ENCODE assay signal across 13 cellular contexts in the genomic region with DNA sequence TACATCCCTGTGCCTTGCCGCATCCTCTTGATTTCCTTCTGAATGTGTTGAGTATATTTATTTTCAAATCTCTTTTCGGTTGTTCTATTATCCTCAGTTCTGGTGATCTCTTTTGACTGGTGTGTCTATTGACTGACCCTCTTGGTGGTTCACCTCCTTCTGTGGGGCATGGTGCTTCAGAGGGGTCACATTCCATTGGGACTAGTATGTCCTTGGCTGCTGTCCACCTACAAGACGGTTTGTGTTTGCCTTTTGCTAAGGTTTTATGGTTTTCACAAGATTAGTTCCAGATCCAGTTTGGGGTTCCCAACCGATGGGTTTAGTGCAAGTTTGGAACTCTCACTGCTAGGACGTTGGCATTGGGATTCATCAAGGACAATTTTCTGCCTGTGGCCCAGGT.
DNase-seq lines count a peak whose midpoint lies in the region; ATAC-seq and TF ChIP-seq lines count a peak whose summit lies in the region.
"Had no signal": no experiment of that assay in that cellular context is flagged by ENCODE, and none has a peak within 500 bp of the region (broad histone marks: within the 10 kb centered on the region; RNA-seq: fewer than 3 reads in every experiment).

No MANE protein-coding gene starts in this region.

- H2AK5ac ChIP-seq in IMR-90 (ENCODE audit: low read depth, low read length) = no peak overlapping the region

- TF ChIP-seq RAD21 in IMR-90 (IDR thresholded peaks at IDR 0.05; ENCODE audit: low read length) = no peak

- H2BK120ac ChIP-seq in IMR-90 (ENCODE audit: low read depth, low read length) = no peak overlapping the region

- CTCF ChIA-PET in IMR-90 (lab: Yijun Ruan, JAX) = no interaction called here

- no peak overlapping the region for H4K8ac ChIP-seq in IMR-90 (ENCODE audit: low read depth in 2 of 2, low read length in 2 of 2)

- H3K36me3 ChIP-seq in IMR-90 (ENCODE audit: control insufficient read depth, insufficient read depth, low read length) = peaks cover 17% of the 10 kb centered on the region

- peaks cover 8% of the 10 kb centered on the region; the same call in 1 of the 2 replicates for H4K20me1 ChIP-seq in IMR-90 (ENCODE audit: insufficient read depth, low read length)

- H2AFZ ChIP-seq in IMR-90 (replicated peaks; ENCODE audit: low read length, poor library complexity) = no peak overlapping the region

- BruUV-seq in IMR-90 (replicated peaks; lab: Mats Ljungman, UMichigan) = no TSS peak

- H2BK5ac ChIP-seq in IMR-90 (ENCODE audit: low read depth, low read length, poor library complexity, severe bottlenecking) = no peak overlapping the region

- no peak overlapping the region for H3K9ac ChIP-seq in IMR-90 (ENCODE audit: low read depth, low read length)

- H3K27ac ChIP-seq in IMR-90 (ENCODE audit: insufficient read depth, low read length) = no peak overlapping the region
- H3K27ac ChIP-seq: heart left ventricle, suprapubic skin had no signal

- dilution Hi-C loops in IMR-90 (cut with HindIII; ENCODE audit: low sequenced_read_pairs, unreplicated experiment) = no loop called here

- H3K4me2 ChIP-seq in IMR-90 (ENCODE audit: low read depth, low read length) = no peak overlapping the region

- peaks cover 10% of the 10 kb centered on the region for H3K9me1 ChIP-seq in IMR-90 (ENCODE audit: insufficient read depth, low read length)

- H4K91ac ChIP-seq in IMR-90 (ENCODE audit: insufficient read depth, low read depth, low read length) = no peak overlapping the region

- H4K5ac ChIP-seq in IMR-90 (ENCODE audit: low read depth, low read length) = no peak overlapping the region

- H3K27me3 ChIP-seq in IMR-90 (ENCODE audit: control insufficient read depth, insufficient read depth, low read length) = no peaks in the 10 kb centered on the region
- H3K27me3 ChIP-seq: heart left ventricle, suprapubic skin had no signal

- H2AK9ac ChIP-seq in IMR-90 (replicated peaks; ENCODE audit: low read depth, low read length, poor library complexity) = peak overlapping the region; percentile 67

- H3K4me1 ChIP-seq in IMR-90 (ENCODE audit: control insufficient read depth, insufficient read depth, low read length) = peaks cover 3% of the 10 kb centered on the region; the same call in 1 of the 2 replicates
- H3K4me1 ChIP-seq: suprapubic skin had no signal

- H3K18ac ChIP-seq in IMR-90 (ENCODE audit: low read depth, low read length) = no peak overlapping the region

- in situ Hi-C loops in IMR-90 (cut with MboI; ENCODE audit: low sequenced_read_pairs) = no loop called here

- no peak overlapping the region for H2BK15ac ChIP-seq in IMR-90 (ENCODE audit: low read depth, low read length)

- no peak overlapping the region for H3K56ac ChIP-seq in IMR-90 (ENCODE audit: extremely low read depth, insufficient read depth, low read length)

- intact Hi-C loops in IMR-90 (cut with micrococcal nuclease) = no loop called here

- no peak overlapping the region for H3K23ac ChIP-seq in IMR-90 (ENCODE audit: low read depth, low read length)

- H3K4me3 ChIP-seq in IMR-90 (ENCODE audit: insufficient read depth, low read depth, low read length) (no peak overlapping the region), cardiac fibroblast (replicated peaks in 1 of 2; ENCODE audit: low read depth in 2 of 2, low read length in 2 of 2) (no peak overlapping the region)
- H3K4me3 ChIP-seq: heart left ventricle, suprapubic skin had no signal

- peaks cover 4 to 11% of the 10 kb centered on the region in 2 experiments; a peak in 2 of 4 replicates for H3K79me1 ChIP-seq in IMR-90 (ENCODE audit: low read depth in 1 of 2, low read length in 2 of 2)

- ATAC-seq in IMR-90 (ENCODE audit: low read depth) (peak; percentile 83), GM18907 (IDR thresholded peaks at IDR 0.05; ENCODE audit: unreplicated experiment) (no peak)
- ATAC-seq: heart left ventricle had no signal

- peak; percentile 79 for DNase-seq in AG20443 (ENCODE audit: low spot score)
- peak; percentile 82 for DNase-seq in IMR-90
- peak; percentile 51 to 67 for DNase-seq in cardiac fibroblast (ENCODE audit: low read depth in 2 of 2)
- peak; percentile 19 for DNase-seq in myocyte (ENCODE audit: low read depth)
- no peak for DNase-seq in KG1 (lab: John Stamatoyannopoulos, UW)
- DNase-seq in inferior parietal cortex (ENCODE audit: extremely low spot score) = no peak
- no peak for DNase-seq in iPS-NIHi7 (ENCODE audit: extremely low spot score)
- DNase-seq: activated CD4-positive, alpha-beta T cell treated with anti-CD3 and anti-CD28 coated beads, Interleukin-2, amount 50 U/mL, for 48 hours; anterior cingulate cortex; NCI-H2081 treated with DMSO at 0.1 percent for 48 hours had no signal

- TF ChIP-seq CTCF in IMR-90 (conservative IDR thresholded peaks at IDR 0.05; ENCODE audit: low read depth, low read length) = no peak
- TF ChIP-seq CTCF in cardiac fibroblast (IDR thresholded peaks at IDR 0.05; ENCODE audit: low read depth, low read length) = no peak

- no peak for TF ChIP-seq POLR2A in IMR-90 (IDR thresholded peaks at IDR 0.05; ENCODE audit: low read depth, low read length)

- WGBS in IMR-90 (ENCODE audit: extremely low coverage in 2 of 2, insufficient read length in 1 of 2), 2 experiments = 80% methylated on average over 2 of the region's 5 CpGs; no CpG with 5 or more reads in 1 of the 2 experiments

- POLR2A ChIA-PET in IMR-90 (lab: Charles Lee; ENCODE audit: unreplicated experiment) = no interaction called here

- no peaks in the 10 kb centered on the region for H3K9me3 ChIP-seq in IMR-90 (ENCODE audit: control insufficient read depth, insufficient read depth, low read length)

- no peak overlapping the region for H2BK20ac ChIP-seq in IMR-90 (ENCODE audit: low read depth, low read length)

- H3K4ac ChIP-seq in IMR-90 (ENCODE audit: low read depth, low read length) = no peak overlapping the region

- H3K14ac ChIP-seq in IMR-90 (replicated peaks; ENCODE audit: low read depth, low read length) = no peak overlapping the region

TF ChIP-seq in IMR-90, 13 proteins besides CTCF, POLR2A, EP300 and RAD21:
- TF ChIP-seq, protein P1, sequence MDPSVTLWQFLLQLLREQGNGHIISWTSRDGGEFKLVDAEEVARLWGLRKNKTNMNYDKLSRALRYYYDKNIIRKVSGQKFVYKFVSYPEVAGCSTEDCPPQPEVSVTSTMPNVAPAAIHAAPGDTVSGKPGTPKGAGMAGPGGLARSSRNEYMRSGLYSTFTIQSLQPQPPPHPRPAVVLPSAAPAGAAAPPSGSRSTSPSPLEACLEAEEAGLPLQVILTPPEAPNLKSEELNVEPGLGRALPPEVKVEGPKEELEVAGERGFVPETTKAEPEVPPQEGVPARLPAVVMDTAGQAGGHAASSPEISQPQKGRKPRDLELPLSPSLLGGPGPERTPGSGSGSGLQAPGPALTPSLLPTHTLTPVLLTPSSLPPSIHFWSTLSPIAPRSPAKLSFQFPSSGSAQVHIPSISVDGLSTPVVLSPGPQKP (IDR thresholded peaks at IDR 0.05; ENCODE audit: borderline replicate concordance, low read depth, low read length) = no peak
- TF ChIP-seq MAZ (IDR thresholded peaks at IDR 0.05; ENCODE audit: borderline replicate concordance, low read depth, low read length) (no peak), FOS (IDR thresholded peaks at IDR 0.05; ENCODE audit: low read depth, low read length) (no peak), MAFK (IDR thresholded peaks at IDR 0.05; ENCODE audit: low read depth, low read length) (no peak), CEBPB (IDR thresholded peaks at IDR 0.05; ENCODE audit: low read depth, low read length) (no peak), SMC3 (IDR thresholded peaks at IDR 0.05; ENCODE audit: low read depth, low read length) (no peak), CHD1 (IDR thresholded peaks at IDR 0.05; ENCODE audit: low read depth, low read length) (no peak), RFX5 (IDR thresholded peaks at IDR 0.05; ENCODE audit: low read depth, low read length) (no peak), MXI1 (IDR thresholded peaks at IDR 0.05; ENCODE audit: borderline replicate concordance, low read depth, low read length) (no peak), BHLHE40 (IDR thresholded peaks at IDR 0.05; ENCODE audit: low read depth, low read length) (no peak), NFE2L2 (IDR thresholded peaks at IDR 0.05; ENCODE audit: low read depth, low read length) (no peak)
- TF ChIP-seq, protein P2, sequence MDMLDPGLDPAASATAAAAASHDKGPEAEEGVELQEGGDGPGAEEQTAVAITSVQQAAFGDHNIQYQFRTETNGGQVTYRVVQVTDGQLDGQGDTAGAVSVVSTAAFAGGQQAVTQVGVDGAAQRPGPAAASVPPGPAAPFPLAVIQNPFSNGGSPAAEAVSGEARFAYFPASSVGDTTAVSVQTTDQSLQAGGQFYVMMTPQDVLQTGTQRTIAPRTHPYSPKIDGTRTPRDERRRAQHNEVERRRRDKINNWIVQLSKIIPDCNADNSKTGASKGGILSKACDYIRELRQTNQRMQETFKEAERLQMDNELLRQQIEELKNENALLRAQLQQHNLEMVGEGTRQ (IDR thresholded peaks at IDR 0.05; ENCODE audit: low read depth, low read length) = no peak

Comparison
In these comparisons a context has a peak if more than half of its experiments do, and no peak if none do; other contexts are left out.
1. DNase-seq: peak in AG20443 (single experiment), IMR-90 (single experiment), cardiac fibroblast (2 of 2) and myocyte (single experiment); none in KG1 (single experiment), inferior parietal cortex (single experiment) and iPS-NIHi7 (single experiment).